In genomic region chr19:11089254-11090013, GRCh38 we compare ENCODE assay signal across 8 cellular contexts. TPM values are rescaled to one million over a fixed set of nuclear protein-coding genes. Genes with fewer than 3 reads are reported as not detected.
DNase-seq lines count a peak whose midpoint lies in the region; ATAC-seq and TF ChIP-seq lines count a peak whose summit lies in the region.

TSS of gene LDLR (plus strand) at chr19:11089463. CDS start at chr19:11089549, 86 bp downstream.

- H2BK5ac ChIP-seq in trophoblast cell (ENCODE audit: low read depth, low read length, poor library complexity), result peak within 1 kb of the TSS; percentile 98

- H3K9me3 ChIP-seq in heart right ventricle (no peaks in the 10 kb centered on the region), trophoblast cell (ENCODE audit: insufficient read depth, low read depth, low read length) (no peaks in the 10 kb centered on the region), transverse colon (no peaks in the 10 kb centered on the region)

- in situ Hi-C loops in GM18951 (cut with MboI; ENCODE audit: low sequenced_read_pairs, unreplicated experiment), result no loop called here
- in situ Hi-C loops in transverse colon (cut with MboI; ENCODE audit: low pct_ligation_motif_present in 1 of 4, low pct_unique_long_range_greater_than_20kb in 1 of 4, low sequenced_read_pairs in 3 of 4), result no loop called here

- DNase-seq in A172 (ENCODE audit: low spot score) (peak; percentile 97), NCI-H1694 (lab: John Stamatoyannopoulos, UW) (peak; percentile 80), T-helper 2 cell (peak; percentile 37 to 97 (median 67)), amniotic epithelial cell (ENCODE audit: low read depth) (peak; percentile 91), heart right ventricle (peak; percentile 75 to 89), trophoblast cell (peak; percentile 96 to 99), transverse colon (peak; percentile 87)

- H2BK120ac ChIP-seq in trophoblast cell (ENCODE audit: insufficient read depth, low read length, poor library complexity), result peak within 1 kb of the TSS; percentile 96

- H3K4me1 ChIP-seq in heart right ventricle (peaks cover 0 to 78% (median 54%) of the 10 kb centered on the region in 9 donors), trophoblast cell (ENCODE audit: control insufficient read depth in 1 of 2, insufficient read depth in 2 of 2, low read length in 2 of 2) (peaks cover 12 to 20% of the 10 kb centered on the region in 2 experiments), transverse colon (peaks cover 6 to 67% (median 46%) of the 10 kb centered on the region in 4 donors)

- H3K36me3 ChIP-seq in heart right ventricle, result peaks cover 0 to 10% (median 0%) of the 10 kb centered on the region in 9 donors
- peaks cover 12 to 17% of the 10 kb centered on the region in 2 experiments for H3K36me3 ChIP-seq in trophoblast cell (ENCODE audit: control insufficient read depth in 1 of 2, insufficient read depth in 2 of 2, low read length in 2 of 2)
- H3K36me3 ChIP-seq in transverse colon, result no peaks in the 10 kb centered on the region

- peak within 1 kb of the TSS; percentile 100 for H2BK12ac ChIP-seq in trophoblast cell (ENCODE audit: low read length)

- peaks cover 33% of the 10 kb centered on the region for H3K79me2 ChIP-seq in trophoblast cell (ENCODE audit: control insufficient read depth, insufficient read depth, low read length, poor library complexity)

- peak within 1 kb of the TSS; percentile 96 for H3K14ac ChIP-seq in trophoblast cell (ENCODE audit: low read length)

- peak within 1 kb of the TSS; percentile 97 for H4K91ac ChIP-seq in trophoblast cell (ENCODE audit: low read depth, low read length)

- peak within 1 kb of the TSS; percentile 43 for H4K12ac ChIP-seq in trophoblast cell (ENCODE audit: low read depth, low read length)

- H3K79me1 ChIP-seq in trophoblast cell (ENCODE audit: low read length), result peaks cover 37% of the 10 kb centered on the region

- H3K4me3 ChIP-seq in heart right ventricle (peak within 1 kb of the TSS; percentile 53 to 90 (median 70)), trophoblast cell (ENCODE audit: low read depth, low read length) (peak within 1 kb of the TSS; percentile 84), transverse colon (peak within 1 kb of the TSS; percentile 44 to 81 (median 65))

- peak within 1 kb of the TSS; percentile 97 for H3K4ac ChIP-seq in trophoblast cell (ENCODE audit: low read depth, low read length)

- TF ChIP-seq POLR2A in GM18951 (IDR thresholded peaks at IDR 0.05; ENCODE audit: extremely low read depth, insufficient read depth, insufficient read length), result peak; percentile 97
- peak; percentile 97 for TF ChIP-seq POLR2A in transverse colon (IDR thresholded peaks at IDR 0.05)

- peak within 1 kb of the TSS; percentile 82 to 99 (median 96) for H3K27ac ChIP-seq in heart right ventricle
- peak within 1 kb of the TSS; percentile 91 for H3K27ac ChIP-seq in trophoblast cell (ENCODE audit: low read depth, low read length)
- peak within 1 kb of the TSS; percentile 90 to 98 (median 97) for H3K27ac ChIP-seq in transverse colon

- H3K27me3 ChIP-seq in heart right ventricle, result no peaks in the 10 kb centered on the region
- no peaks in the 10 kb centered on the region for H3K27me3 ChIP-seq in trophoblast cell (ENCODE audit: insufficient read depth, low read length)
- H3K27me3 ChIP-seq in transverse colon, result no peaks in the 10 kb centered on the region

- intact Hi-C loops in heart right ventricle (cut with DNase I), result loop anchor here in 5 of 10 donors (5.0 to 10.0 kb wide), 2 partner anchors 52 to 115 kb away; no protein-coding TSS in a partner anchor
- intact Hi-C loops in transverse colon (cut with DNase I; ENCODE audit: low total_unique reads), result no loop called here

- H3K23ac ChIP-seq in trophoblast cell (ENCODE audit: low read length), result no peak within 1 kb of the TSS

- peak; percentile 95 for TF ChIP-seq EP300 in transverse colon (IDR thresholded peaks at IDR 0.05; ENCODE audit: low read depth)

- H3K4me2 ChIP-seq in trophoblast cell (ENCODE audit: low read length), result peak within 1 kb of the TSS; percentile 72

- H2AFZ ChIP-seq in trophoblast cell (ENCODE audit: insufficient read depth, low read length, poor library complexity), result peak within 1 kb of the TSS; percentile 35

- H4K8ac ChIP-seq in trophoblast cell (ENCODE audit: low read depth, low read length), result peak within 1 kb of the TSS; percentile 83

- peak within 1 kb of the TSS; percentile 96 for H2AK5ac ChIP-seq in trophoblast cell (ENCODE audit: low read length)

- 1 to 2% methylated on average over 42 to 43 of the region's 43 CpGs for WGBS in heart right ventricle, 2 donors
- no CpG with 5 or more reads among the region's 43 CpGs for WGBS in trophoblast cell (ENCODE audit: extremely low coverage, insufficient coverage, insufficient read length)
- 0 to 1% methylated on average over 11 to 39 of the region's 43 CpGs for WGBS in transverse colon (ENCODE audit: low coverage in 1 of 2), 2 donors

- H3K9ac ChIP-seq in trophoblast cell (ENCODE audit: low read length), result peak within 1 kb of the TSS; percentile 95

- peak within 1 kb of the TSS; percentile 96 for H3K18ac ChIP-seq in trophoblast cell (ENCODE audit: low read length)

- TF ChIP-seq CTCF in heart right ventricle (IDR thresholded peaks at IDR 0.05) (no peak), transverse colon (IDR thresholded peaks at IDR 0.05) (peak in 1 of 5 experiments; percentile 15)

- ATAC-seq in heart right ventricle, result peak; percentile 36 to 71 (median 59)

RNA-seq across cellular contexts. Expression of gene LDLR, which starts in this region (rescaled TPM):
- 118 and 151 TPM in 2 replicates for total RNA-seq in A172 (2014; rRNA removed; shearing (Covaris generic))
- total RNA-seq in heart right ventricle (10 to 100 TPM in 8 of 10 donors, 1 to 10 TPM in 2; 4.5 to 76.1 (median 16.4) TPM), transverse colon (100 to 1,000 TPM in 2 of 4 donors, 10 to 100 TPM in 2; 26.4 to 275 (median 109) TPM)
- 10 to 100 TPM in 1 of 2 donors, 1 to 10 TPM in 1; 7.4 to 24.1 TPM for polyA plus RNA-seq in heart right ventricle
- polyA plus RNA-seq in trophoblast cell (2013), result 105 and 112 TPM in 2 replicates

Comparison
In these comparisons a context has a peak if more than half of its experiments do, and no peak if none do; other contexts are left out.
1. Peak in every context shown above with its lines: DNase-seq, ATAC-seq, H3K4me3 ChIP-seq and H3K27ac ChIP-seq.